8 cellular contexts compared by ENCODE assay signal in genomic region chr1:231338270-231339128, GRCh38. TPM values are rescaled to one million over a fixed set of nuclear protein-coding genes. Genes with fewer than 3 reads are reported as not detected.
DNase-seq lines count a peak whose midpoint lies in the region; ATAC-seq, FAIRE-seq and TF ChIP-seq lines count a peak whose summit lies in the region.

A gene with protein sequence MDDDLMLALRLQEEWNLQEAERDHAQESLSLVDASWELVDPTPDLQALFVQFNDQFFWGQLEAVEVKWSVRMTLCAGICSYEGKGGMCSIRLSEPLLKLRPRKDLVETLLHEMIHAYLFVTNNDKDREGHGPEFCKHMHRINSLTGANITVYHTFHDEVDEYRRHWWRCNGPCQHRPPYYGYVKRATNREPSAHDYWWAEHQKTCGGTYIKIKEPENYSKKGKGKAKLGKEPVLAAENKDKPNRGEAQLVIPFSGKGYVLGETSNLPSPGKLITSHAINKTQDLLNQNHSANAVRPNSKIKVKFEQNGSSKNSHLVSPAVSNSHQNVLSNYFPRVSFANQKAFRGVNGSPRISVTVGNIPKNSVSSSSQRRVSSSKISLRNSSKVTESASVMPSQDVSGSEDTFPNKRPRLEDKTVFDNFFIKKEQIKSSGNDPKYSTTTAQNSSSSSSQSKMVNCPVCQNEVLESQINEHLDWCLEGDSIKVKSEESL (plus strand): TSS chr1:231338293. CDS start chr1:231338384, 91 bp downstream.

- TF ChIP-seq CTCF in Peyer's patch (IDR thresholded peaks at IDR 0.05), result no peak
- TF ChIP-seq CTCF in mesothelial cell of epicardium (IDR thresholded peaks at IDR 0.05; ENCODE audit: unreplicated experiment), result no peak

- H3K4me1 ChIP-seq in Peyer's patch (peaks cover 0 to 38% (median 19%) of the 10 kb centered on the region in 4 donors), ectodermal cell (ENCODE audit: control insufficient read depth, insufficient read depth, low read length) (peaks cover 24% of the 10 kb centered on the region)

- peak within 1 kb of the TSS; percentile 97 for H3K4me3 Mint-ChIP-seq in activated CD8-positive, alpha-beta memory T cell treated with anti-CD3 and anti-CD28 coated beads, Interleukin-2, amount 10 ng/mL, durations not matched to agents 7 days and 5 days
- peak within 1 kb of the TSS; percentile 98 for H3K4me3 Mint-ChIP-seq in mesothelial cell of epicardium

- H3K4me1 Mint-ChIP-seq in activated CD8-positive, alpha-beta memory T cell treated with anti-CD3 and anti-CD28 coated beads, Interleukin-2, amount 10 ng/mL, durations not matched to agents 7 days and 5 days, result peaks cover 52% of the 10 kb centered on the region
- peaks cover 54% of the 10 kb centered on the region for H3K4me1 Mint-ChIP-seq in mesothelial cell of epicardium

- DNase-seq in activated CD8-positive, alpha-beta memory T cell treated with anti-CD3 and anti-CD28 coated beads, Interleukin-2, amount 10 ng/mL, durations not matched to agents 7 days and 5 days, result no peak
- no peak for DNase-seq in activated CD8-positive, alpha-beta memory T cell treated with anti-CD3 and anti-CD28 coated beads for 24 hours
- no peak for DNase-seq in Peyer's patch
- DNase-seq in mesothelial cell of epicardium (ENCODE audit: low spot score in 2 of 2, unreplicated experiment in 2 of 2), result no peak
- DNase-seq in urothelium cell line (ENCODE audit: low spot score), result peak; percentile 93
- no peak for DNase-seq in DMS79 (lab: John Stamatoyannopoulos, UW)

- no peaks in the 10 kb centered on the region for H3K9me3 ChIP-seq in Peyer's patch
- no peaks in the 10 kb centered on the region for H3K9me3 ChIP-seq in ectodermal cell (ENCODE audit: control insufficient read depth, low read length)

- no peak for FAIRE-seq in urothelium cell line (lab: Jason Lieb, UNC)

- H3K27ac Mint-ChIP-seq in activated CD8-positive, alpha-beta memory T cell treated with anti-CD3 and anti-CD28 coated beads, Interleukin-2, amount 10 ng/mL, durations not matched to agents 7 days and 5 days, result peak within 1 kb of the TSS; percentile 98
- peak within 1 kb of the TSS; percentile 99 for H3K27ac Mint-ChIP-seq in mesothelial cell of epicardium

- TF ChIP-seq POLR2A in Peyer's patch (IDR thresholded peaks at IDR 0.05), result no peak

- no peaks in the 10 kb centered on the region for H3K9me3 Mint-ChIP-seq in activated CD8-positive, alpha-beta memory T cell treated with anti-CD3 and anti-CD28 coated beads, Interleukin-2, amount 10 ng/mL, durations not matched to agents 7 days and 5 days (ENCODE audit: low read depth)
- no peaks in the 10 kb centered on the region for H3K9me3 Mint-ChIP-seq in mesothelial cell of epicardium

- no peaks in the 10 kb centered on the region for H3K27me3 ChIP-seq in Peyer's patch
- H3K27me3 ChIP-seq in ectodermal cell (ENCODE audit: control insufficient read depth, insufficient read depth, low read length, poor library complexity, severe bottlenecking), result no peaks in the 10 kb centered on the region

- H3K36me3 ChIP-seq in Peyer's patch (peaks cover 0 to 22% (median 0%) of the 10 kb centered on the region in 3 donors), ectodermal cell (ENCODE audit: control insufficient read depth, insufficient read depth, low read length) (peaks cover 6% of the 10 kb centered on the region)

- H3K36me3 Mint-ChIP-seq in activated CD8-positive, alpha-beta memory T cell treated with anti-CD3 and anti-CD28 coated beads, Interleukin-2, amount 10 ng/mL, durations not matched to agents 7 days and 5 days, result peaks cover 32% of the 10 kb centered on the region
- peaks cover 8% of the 10 kb centered on the region for H3K36me3 Mint-ChIP-seq in mesothelial cell of epicardium

- peak within 1 kb of the TSS; percentile 87 to 94 (median 91) for H3K27ac ChIP-seq in Peyer's patch
- H3K27ac ChIP-seq in ectodermal cell (ENCODE audit: insufficient read depth, low read depth, low read length, poor library complexity, severe bottlenecking), result peak within 1 kb of the TSS; percentile 80

- peaks cover 3% of the 10 kb centered on the region for H3K27me3 Mint-ChIP-seq in activated CD8-positive, alpha-beta memory T cell treated with anti-CD3 and anti-CD28 coated beads, Interleukin-2, amount 10 ng/mL, durations not matched to agents 7 days and 5 days
- H3K27me3 Mint-ChIP-seq in mesothelial cell of epicardium (ENCODE audit: low read depth), result peaks cover 1% of the 10 kb centered on the region

- ATAC-seq in activated CD8-positive, alpha-beta memory T cell treated with anti-CD3 and anti-CD28 coated beads, Interleukin-2, amount 10 ng/mL, durations not matched to agents 7 days and 5 days, result no peak
- ATAC-seq in HG02885 (IDR thresholded peaks at IDR 0.05; ENCODE audit: poor library complexity, unreplicated experiment), result peak; percentile 7

- CTCF ChIA-PET in activated CD8-positive, alpha-beta memory T cell treated with anti-CD3 and anti-CD28 coated beads, Interleukin-2, amount 10 ng/mL, durations not matched to agents 7 days and 5 days (lab: Charles Lee), result interaction anchor here (0.7 to 3.7 kb wide), 17 partner anchors 8 to 278 kb away, joined by 3 to 18 read pairs (median 3); partner anchors contain the start of gene EGLN1

- WGBS in ectodermal cell, 2 experiments, result 2% methylated on average over 43 of the region's 43 CpGs

- peak within 1 kb of the TSS; percentile 63 to 85 (median 74) for H3K4me3 ChIP-seq in Peyer's patch
- H3K4me3 ChIP-seq in ectodermal cell (ENCODE audit: insufficient read depth, low read depth, low read length), result peak within 1 kb of the TSS; percentile 76

RNA-seq across cellular contexts. Expression of the gene that starts here (rescaled TPM):
- total RNA-seq in activated CD8-positive, alpha-beta memory T cell treated with anti-CD3 and anti-CD28 coated beads, Interleukin-2, amount 10 ng/mL, durations not matched to agents 7 days and 5 days, result 10 to 100 TPM; 19.3 to 19.6 TPM
- 10 to 100 TPM; 18.6 to 27.5 (median 22.7) TPM for total RNA-seq in Peyer's patch
- polyA plus RNA-seq in ectodermal cell (2013, experiment 1 of 4), result 11.2 TPM
- polyA plus RNA-seq in ectodermal cell (2013, experiment 2 of 4), result 11.7 TPM
- 9.7 TPM for polyA plus RNA-seq in ectodermal cell (2013, experiment 3 of 4)
- polyA plus RNA-seq in ectodermal cell (2013, experiment 4 of 4), result 12.5 TPM
- 12.0 to 15.4 TPM (median 12.3 TPM) in 3 replicates for total RNA-seq in mesothelial cell of epicardium
